In the genomic region with DNA sequence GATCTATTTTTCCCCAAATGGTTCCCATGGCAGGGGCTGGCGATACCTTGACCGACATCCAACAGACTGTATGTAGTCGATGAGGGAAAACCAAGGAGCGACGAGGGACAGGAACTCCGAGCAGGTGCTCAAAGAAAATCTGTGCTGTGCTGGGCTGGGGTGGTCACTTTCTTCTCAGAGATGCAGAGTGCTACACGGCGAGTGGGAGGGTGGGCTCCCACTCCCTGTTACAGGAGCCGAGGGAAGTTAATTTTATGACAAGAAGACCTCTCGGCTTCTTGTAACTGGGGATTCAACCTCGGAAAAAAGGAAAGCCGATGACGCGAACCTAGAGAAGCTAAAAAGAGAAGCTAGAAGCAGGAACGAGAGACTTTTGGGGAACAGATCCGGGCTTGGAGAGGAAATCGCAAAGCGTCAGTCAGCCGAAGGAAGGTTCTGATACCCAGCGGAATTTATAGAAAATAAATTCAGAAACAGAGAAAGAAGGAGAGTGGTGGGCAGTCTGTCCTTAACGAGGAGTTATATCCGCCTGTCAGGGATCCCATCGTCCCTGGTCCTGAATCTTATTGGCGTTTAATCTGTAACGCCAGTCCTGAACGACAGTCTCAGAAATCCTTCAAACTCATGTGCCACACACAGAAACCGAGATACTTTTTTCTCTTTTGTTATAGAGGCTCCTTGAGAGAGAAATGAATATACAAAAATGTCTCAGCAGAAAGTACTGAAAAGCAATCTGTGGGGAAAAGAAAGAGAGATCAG, we compare ENCODE assay signal across 9 cellular contexts.
DNase-seq lines count a peak whose midpoint lies in the region; ATAC-seq and TF ChIP-seq lines count a peak whose summit lies in the region.
"Had no signal": no experiment of that assay in that cellular context is flagged by ENCODE, and none has a peak within 500 bp of the region (broad histone marks: within the 10 kb centered on the region; RNA-seq: fewer than 3 reads in every experiment).

No MANE protein-coding gene starts in this region.

- H3K27ac ChIP-seq in CD4-positive, alpha-beta T cell (ENCODE audit: low read depth, low read length): no peak overlapping the region

- peaks cover 29% of the 10 kb centered on the region for H3K9me3 Mint-ChIP-seq in CD4-positive, alpha-beta T cell

- peaks cover 20% of the 10 kb centered on the region for H3K36me3 Mint-ChIP-seq in CD4-positive, alpha-beta T cell (ENCODE audit: low read depth)

- peaks cover 10% of the 10 kb centered on the region for H3K9me3 ChIP-seq in CD4-positive, alpha-beta T cell (ENCODE audit: control insufficient read depth, low read length)

- no peak overlapping the region for H3K27ac Mint-ChIP-seq in CD4-positive, alpha-beta T cell

- intact Hi-C loops in CD4-positive, alpha-beta T cell (cut with DNase I, micrococcal nuclease): no loop called here

- no peaks in the 10 kb centered on the region for H3K4me1 Mint-ChIP-seq in CD4-positive, alpha-beta T cell (ENCODE audit: low read depth)

- DNase-seq in CD4-positive, alpha-beta T cell: no peak
- no peak for DNase-seq in HFF-Myc (ENCODE audit: extremely low read depth, low read depth)
- peak; percentile 46 for DNase-seq in ecto neural progenitor cell (ENCODE audit: low spot score)
- peak; percentile 3 for DNase-seq in myocyte (ENCODE audit: low read depth)
- DNase-seq in SW480 (ENCODE audit: low spot score): no peak
- no peak for DNase-seq in LoVo (ENCODE audit: low spot score)
- DNase-seq in T-helper 1 cell: no peak
- DNase-seq in SKM-1 treated with dmso at 0.1 percent for 144 hours (lab: John Stamatoyannopoulos, UW; ENCODE audit: unreplicated experiment): no peak

- POLR2A ChIA-PET in CD4-positive, alpha-beta T cell (lab: Charles Lee): no interaction called here

- ATAC-seq in CD4-positive, alpha-beta T cell (ENCODE audit: poor library complexity): no peak
- ATAC-seq: Right ventricle myocardium inferior had no signal

- CTCF ChIA-PET in CD4-positive, alpha-beta T cell (lab: Charles Lee): no interaction called here

- H3K4me3 Mint-ChIP-seq in CD4-positive, alpha-beta T cell: peak overlapping the region; percentile 31

- TF ChIP-seq CTCF in CD4-positive, alpha-beta T cell (IDR thresholded peaks at IDR 0.05): no peak
- TF ChIP-seq CTCF in HFF-Myc (IDR thresholded peaks at IDR 0.05; ENCODE audit: low read depth, low read length, missing control alignments): no peak

- peak overlapping the region; percentile 45 for H3K4me3 ChIP-seq in HFF-Myc (replicated peaks; ENCODE audit: low read depth, low read length)

- H3K27me3 Mint-ChIP-seq in CD4-positive, alpha-beta T cell: peaks cover 79% of the 10 kb centered on the region

- H3K27me3 ChIP-seq in CD4-positive, alpha-beta T cell (ENCODE audit: control insufficient read depth, insufficient read depth, low read length): peaks cover 32% of the 10 kb centered on the region

Comparison
In these comparisons a context has a peak if more than half of its experiments do, and no peak if none do; other contexts are left out.
1. DNase-seq: peak in ecto neural progenitor cell (single experiment) and myocyte (single experiment); none in CD4-positive, alpha-beta T cell (0 of 10), HFF-Myc (single experiment), SW480 (single experiment), LoVo (single experiment), T-helper 1 cell (0 of 5) and SKM-1 treated with dmso at 0.1 percent for 144 hours (single experiment).